Comparison of ENCODE assay signal across 8 cellular contexts in the genomic region with DNA sequence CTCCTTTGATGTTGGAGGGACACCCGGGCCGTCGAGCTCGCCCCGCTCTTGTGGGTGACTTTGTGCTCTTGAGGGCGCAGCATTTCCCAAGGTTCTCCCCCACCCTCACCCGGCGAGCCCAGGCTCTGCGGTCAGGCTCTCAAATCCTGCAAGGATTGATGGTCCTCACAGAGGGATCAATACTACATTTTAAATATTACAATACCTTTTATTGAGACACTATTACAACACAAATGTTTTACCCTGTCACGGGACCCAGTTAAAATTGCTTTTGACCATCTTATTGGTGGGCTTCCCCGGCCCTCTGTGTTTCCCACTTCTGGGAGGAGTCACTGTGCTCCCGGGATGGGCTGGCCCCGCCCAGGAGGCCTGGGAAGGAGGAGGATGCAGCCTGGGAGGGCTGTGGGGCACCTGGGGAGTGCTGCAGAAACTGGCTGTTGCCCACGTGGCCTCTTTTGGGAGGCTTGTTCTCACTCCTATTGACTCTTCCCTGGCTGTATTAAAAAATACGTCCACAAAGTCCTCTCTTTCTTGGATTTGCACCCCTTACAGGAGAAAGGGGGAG.
A peak's percentile ranks its signal among the peaks of the same experiment; 100 is the strongest.
DNase-seq lines count a peak whose midpoint lies in the region; ATAC-seq and TF ChIP-seq lines count a peak whose summit lies in the region.

No MANE protein-coding gene starts in this region.

- no peaks in the 10 kb centered on the region for H3K9me3 ChIP-seq in RWPE2 (ENCODE audit: severe bottlenecking)

- no peak overlapping the region for H3K27ac ChIP-seq in RWPE2 (ENCODE audit: poor library complexity, severe bottlenecking)

- ATAC-seq in RWPE2 (ENCODE audit: low read depth) (no peak), sciatic nerve (peak; percentile 60), GM18520 (IDR thresholded peaks at IDR 0.05; ENCODE audit: unreplicated experiment) (no peak)

- H3K4me1 ChIP-seq in RWPE2 (ENCODE audit: insufficient read depth, poor library complexity, severe bottlenecking), result no peaks in the 10 kb centered on the region

- peak; percentile 69 for DNase-seq in ELF-1 (ENCODE audit: low read depth, low spot score)
- no peak for DNase-seq in RWPE2 (ENCODE audit: low spot score)
- peak; percentile 11 for DNase-seq in fibroblast of mammary gland (ENCODE audit: low read depth)
- no peak for DNase-seq in sciatic nerve (ENCODE audit: low spot score)
- no peak for DNase-seq in H4 (ENCODE audit: low spot score)
- no peak for DNase-seq in NCI-H526 treated with DMSO at 0.1 percent for 48 hours (lab: John Stamatoyannopoulos, UW)
- no peak for DNase-seq in NCI-H1092 (lab: John Stamatoyannopoulos, UW)

- H3K27me3 ChIP-seq in RWPE2 (ENCODE audit: insufficient read depth, poor library complexity, severe bottlenecking), result no peaks in the 10 kb centered on the region

- intact Hi-C loops in sciatic nerve (cut with DNase I), result no loop called here

- TF ChIP-seq CTCF in RWPE2 (IDR thresholded peaks at IDR 0.05; ENCODE audit: poor library complexity, severe bottlenecking) (no peak), fibroblast of mammary gland (conservative IDR thresholded peaks at IDR 0.05; ENCODE audit: control insufficient read depth, insufficient read depth, low read depth, low read length) (no peak)

- peak overlapping the region; percentile 37 for H3K4me3 ChIP-seq in RWPE2 (ENCODE audit: severe bottlenecking)
- peak overlapping the region; percentile 58 for H3K4me3 ChIP-seq in fibroblast of mammary gland (ENCODE audit: control insufficient read depth, low read depth, low read length)

- H3K36me3 ChIP-seq in RWPE2 (ENCODE audit: low read depth), result no peaks in the 10 kb centered on the region

Comparison
In these comparisons a context has a peak if more than half of its experiments do, and no peak if none do; other contexts are left out.
1. DNase-seq: peak in ELF-1 (single experiment) and fibroblast of mammary gland (single experiment); none in RWPE2 (single experiment), sciatic nerve (single experiment), H4 (single experiment), NCI-H526 treated with DMSO at 0.1 percent for 48 hours (single experiment) and NCI-H1092 (single experiment).